In genomic region chr10:30973737-30974136, GRCh38 we compare ENCODE assay signal across 23 cellular contexts. TPM values are rescaled to one million over a fixed set of nuclear protein-coding genes. Genes with fewer than 3 reads are reported as not detected.
DNase-seq lines count a peak whose midpoint lies in the region; ATAC-seq and TF ChIP-seq lines count a peak whose summit lies in the region.
"Had no signal": no experiment of that assay in that cellular context is flagged by ENCODE, and none has a peak within 500 bp of the region (broad histone marks: within the 10 kb centered on the region; RNA-seq: fewer than 3 reads in every experiment).

No MANE protein-coding gene starts in this region.

- H3K4me1 Mint-ChIP-seq in brain (peaks cover 45% of the 10 kb centered on the region), nephron progenitor cell (peaks cover 20% of the 10 kb centered on the region)
- H3K4me1 Mint-ChIP-seq: activated naive CD8-positive, alpha-beta T cell treated with anti-CD3 and anti-CD28 coated beads, Interleukin-2, amount 10 ng/mL, durations not matched to agents 7 days and 5 days; T-helper 17 cell had no signal

- H3K36me3 Mint-ChIP-seq in brain (no peaks in the 10 kb centered on the region), nephron progenitor cell (ENCODE audit: low read depth) (no peaks in the 10 kb centered on the region)
- H3K36me3 Mint-ChIP-seq: activated naive CD8-positive, alpha-beta T cell treated with anti-CD3 and anti-CD28 coated beads, Interleukin-2, amount 10 ng/mL, durations not matched to agents 7 days and 5 days had no signal

- DNase-seq in cardiac muscle cell (ENCODE audit: low read depth in 1 of 2, low spot score in 1 of 2): no peak
- no peak for DNase-seq in nephron progenitor cell
- DNase-seq in thoracic aorta (ENCODE audit: low spot score): no peak
- no peak for DNase-seq in NCI-H1048 (lab: John Stamatoyannopoulos, UW)
- no peak for DNase-seq in posterior vena cava (ENCODE audit: low spot score)
- DNase-seq: activated CD4-positive, alpha-beta T cell treated with anti-CD3 and anti-CD28 coated beads, Interleukin-2, amount 50 U/mL, for 1 hour; activated CD8-positive, alpha-beta memory T cell treated with anti-CD3 and anti-CD28 coated beads, Interleukin-2, amount 50 U/mL, for 48 hours; activated effector memory CD4-positive, alpha-beta T cell treated with Interleukin-2 at 50 U/mL for 16 hours; activated naive CD8-positive, alpha-beta T cell treated with anti-CD3 and anti-CD28 coated beads, Interleukin-2, amount 10 ng/mL, durations not matched to agents 7 days and 5 days; CD4-positive, alpha-beta T cell; DMS 273 treated with DMSO at 0.1 percent for 48 hours; IMR-90; mucosa of descending colon; NCI-H1417 treated with DMSO at 0.1 percent for 48 hours; NCI-H510A treated with DMSO at 0.1 percent for 48 hours; right lobe of liver; T-helper 17 cell had no signal

- H3K9me3 ChIP-seq in cardiac muscle cell (ENCODE audit: low read depth) (no peaks in the 10 kb centered on the region), thoracic aorta (no peaks in the 10 kb centered on the region)
- H3K9me3 ChIP-seq: HAP-1, mucosa of descending colon, right lobe of liver, vagina had no signal

- no peaks in the 10 kb centered on the region for H3K27me3 Mint-ChIP-seq in brain
- peaks cover 2% of the 10 kb centered on the region for H3K27me3 Mint-ChIP-seq in nephron progenitor cell (ENCODE audit: low read depth, poor library complexity)
- H3K27me3 Mint-ChIP-seq: activated naive CD8-positive, alpha-beta T cell treated with anti-CD3 and anti-CD28 coated beads, Interleukin-2, amount 10 ng/mL, durations not matched to agents 7 days and 5 days; CD4-positive, alpha-beta T cell; T-helper 17 cell had no signal

- H3K27me3 ChIP-seq in cardiac muscle cell (no peaks in the 10 kb centered on the region), thoracic aorta (replicated peaks; ENCODE audit: insufficient read depth) (no peaks in the 10 kb centered on the region)
- H3K27me3 ChIP-seq: right lobe of liver, vagina had no signal

- ATAC-seq in thoracic aorta (ENCODE audit: insufficient number of reproducible peaks, low FRiP score, low read depth) (no peak), GM18858 (IDR thresholded peaks at IDR 0.05; ENCODE audit: unreplicated experiment) (no peak)
- ATAC-seq: mucosa of descending colon, right lobe of liver, T-helper 17 cell had no signal

- H3K4me3 Mint-ChIP-seq in brain: peak overlapping the region in 3 of 5 experiments; percentile 47 to 67 (median 48)
- no peak overlapping the region for H3K4me3 Mint-ChIP-seq in nephron progenitor cell
- H3K4me3 Mint-ChIP-seq: activated naive CD8-positive, alpha-beta T cell treated with anti-CD3 and anti-CD28 coated beads, Interleukin-2, amount 10 ng/mL, durations not matched to agents 7 days and 5 days; CD4-positive, alpha-beta T cell; T-helper 17 cell had no signal

- H3K27ac ChIP-seq in cardiac muscle cell: peak overlapping the region; percentile 29
- H3K27ac ChIP-seq in thoracic aorta: peak overlapping the region; percentile 9 to 83
- H3K27ac ChIP-seq: right lobe of liver, SK-N-MC, VCaP had no signal

- H3K4me3 ChIP-seq in cardiac muscle cell: no peak overlapping the region
- H3K4me3 ChIP-seq in thoracic aorta: no peak overlapping the region
- H3K4me3 ChIP-seq: HAP-1, mucosa of descending colon, right lobe of liver, SK-N-MC, vagina had no signal

- H3K27ac Mint-ChIP-seq in brain (peak overlapping the region in 4 of 5 experiments; percentile 77 to 95 (median 94)), nephron progenitor cell (peak overlapping the region; percentile 96)
- H3K27ac Mint-ChIP-seq: activated naive CD8-positive, alpha-beta T cell treated with anti-CD3 and anti-CD28 coated beads, Interleukin-2, amount 10 ng/mL, durations not matched to agents 7 days and 5 days; CD4-positive, alpha-beta T cell; T-helper 17 cell had no signal

- no peak for TF ChIP-seq CTCF in brain (conservative IDR thresholded peaks at IDR 0.05)
- no peak for TF ChIP-seq CTCF in cardiac muscle cell (IDR thresholded peaks at IDR 0.05; ENCODE audit: low read depth, low read length)
- TF ChIP-seq CTCF in nephron progenitor cell (IDR thresholded peaks at IDR 0.05): no peak
- no peak for TF ChIP-seq CTCF in thoracic aorta (IDR thresholded peaks at IDR 0.05)

- intact Hi-C loops in posterior vena cava (cut with DNase I): no loop called here

- H3K9me3 Mint-ChIP-seq in brain (no peaks in the 10 kb centered on the region), nephron progenitor cell (no peaks in the 10 kb centered on the region)
- H3K9me3 Mint-ChIP-seq: activated naive CD8-positive, alpha-beta T cell treated with anti-CD3 and anti-CD28 coated beads, Interleukin-2, amount 10 ng/mL, durations not matched to agents 7 days and 5 days; CD4-positive, alpha-beta T cell had no signal

- H3K36me3 ChIP-seq in cardiac muscle cell (no peaks in the 10 kb centered on the region), thoracic aorta (no peaks in the 10 kb centered on the region)
- H3K36me3 ChIP-seq: HAP-1, right lobe of liver, vagina had no signal

- no peaks in the 10 kb centered on the region for H3K4me1 ChIP-seq in cardiac muscle cell (ENCODE audit: low read depth)
- H3K4me1 ChIP-seq in thoracic aorta (ENCODE audit: control insufficient read depth in 1 of 2, low read depth in 2 of 2): peaks cover 32 to 60% of the 10 kb centered on the region in 2 donors
- H3K4me1 ChIP-seq: HAP-1, right lobe of liver had no signal

RNA-seq across cellular contexts. Expression of gene ZNF438, which starts 57.9 kb away (rescaled TPM):
- polyA plus RNA-seq in brain (ENCODE audit: insufficient read depth, low read depth, low replicate concordance) (6.9 TPM), cardiac muscle cell (2.9 and 4.9 TPM in 2 replicates)
- total RNA-seq in cardiac muscle cell (3.5 and 6.0 TPM in 2 replicates), thoracic aorta (10 to 100 TPM; 10.6 to 14.5 TPM), posterior vena cava (10 to 100 TPM; 12.4 to 13.9 TPM)
